Comparison of ENCODE assay signal across 22 cellular contexts in genomic region chr4:3198906-3199305, GRCh38. TPM values are rescaled to one million over a fixed set of nuclear protein-coding genes. Genes with fewer than 3 reads are reported as not detected.
DNase-seq lines count a peak whose midpoint lies in the region; ATAC-seq and TF ChIP-seq lines count a peak whose summit lies in the region.
"Had no signal": no experiment of that assay in that cellular context is flagged by ENCODE, and none has a peak within 500 bp of the region (broad histone marks: within the 10 kb centered on the region; RNA-seq: fewer than 3 reads in every experiment).

No MANE protein-coding gene starts in this region.

- TF ChIP-seq POLR2A in esophagus muscularis mucosa (IDR thresholded peaks at IDR 0.05; ENCODE audit: low read depth): no peak

- H3K23ac ChIP-seq in H9 (ENCODE audit: insufficient read length, low read depth, low read length): no peak overlapping the region

- H3K9ac ChIP-seq in H9 (ENCODE audit: extremely low read depth, insufficient read length, low read length): no peak overlapping the region
- H3K9ac ChIP-seq: GM23248, SK-N-SH had no signal

- WGBS in H9 (ENCODE audit: extremely low coverage, insufficient read length, low lambda C conversion rate): no CpG with 5 or more reads among the region's 12 CpGs
- 92% methylated on average over 9 of the region's 12 CpGs for WGBS in esophagus muscularis mucosa

- H3K36me3 Mint-ChIP-seq in H9 (ENCODE audit: insufficient read depth in 1 of 3, low read depth in 3 of 3): peaks cover 3 to 55% (median 16%) of the 10 kb centered on the region in 3 experiments; a peak in 6 of 7 replicates

- H3T11ph ChIP-seq in H9 (ENCODE audit: low read length): no peak overlapping the region

- no peak for TF ChIP-seq EP300 in esophagus muscularis mucosa (IDR thresholded peaks at IDR 0.05)

- H2AK5ac ChIP-seq in H9 (ENCODE audit: insufficient read length, low read length): no peak overlapping the region

- no peaks in the 10 kb centered on the region for H3K79me2 ChIP-seq in H9 (ENCODE audit: insufficient read depth, low read length)
- no peaks in the 10 kb centered on the region for H3K79me2 ChIP-seq in osteoblast (ENCODE audit: insufficient read depth, low read length)

- H3K4me3 ChIP-seq in esophagus muscularis mucosa (no peak overlapping the region), osteoblast (ENCODE audit: insufficient read depth, low read length) (no peak overlapping the region), upper lobe of right lung (no peak overlapping the region)
- H3K4me3 ChIP-seq: GM23248 had no signal

- no peak overlapping the region for H3K4ac ChIP-seq in H9 (ENCODE audit: low read depth, low read length)

- H2BK5ac ChIP-seq in H9 (ENCODE audit: insufficient read length, low read length): no peak overlapping the region

- H4K20me1 ChIP-seq in H9 (ENCODE audit: control insufficient read depth, insufficient read depth, insufficient read length): no peaks in the 10 kb centered on the region
- H4K20me1 ChIP-seq in osteoblast (ENCODE audit: insufficient read depth, low read length): peaks cover 8% of the 10 kb centered on the region

- H3K36me3 ChIP-seq in esophagus muscularis mucosa: peaks cover 0 to 61% (median 59%) of the 10 kb centered on the region in 4 donors
- peaks cover 40% of the 10 kb centered on the region for H3K36me3 ChIP-seq in osteoblast (ENCODE audit: insufficient read depth, low read length)
- H3K36me3 ChIP-seq in upper lobe of right lung: peaks cover 35% of the 10 kb centered on the region

- no peak overlapping the region for H3K56ac ChIP-seq in H9 (ENCODE audit: insufficient read length, low read depth, low read length)

- H3K27me3 Mint-ChIP-seq in H9 (ENCODE audit: low read depth): no peaks in the 10 kb centered on the region

- no peak overlapping the region for H3K4me3 Mint-ChIP-seq in H9

- H3K23me2 ChIP-seq in H9 (ENCODE audit: insufficient read length, low read depth, low read length, poor library complexity, severe bottlenecking): no peaks in the 10 kb centered on the region

- H3K4me2 ChIP-seq in H9 (ENCODE audit: insufficient read depth, insufficient read length, low read length) (no peak overlapping the region), osteoblast (ENCODE audit: insufficient read depth, low read length) (no peak overlapping the region)
- H3K4me2 ChIP-seq: SK-N-SH had no signal

- no peak overlapping the region for H2BK20ac ChIP-seq in H9 (ENCODE audit: low read depth, low read length, poor library complexity, severe bottlenecking)

- H4K8ac ChIP-seq in H9 (replicated peaks; ENCODE audit: insufficient read length, low read depth, low read length): no peak overlapping the region

- H2BK15ac ChIP-seq in H9 (ENCODE audit: low read depth, low read length): no peak overlapping the region

- TF ChIP-seq CTCF in H9 (conservative IDR thresholded peaks at IDR 0.05) (no peak), esophagus muscularis mucosa (IDR thresholded peaks at IDR 0.05) (no peak), osteoblast (IDR thresholded peaks at IDR 0.05; ENCODE audit: extremely low read depth, low read depth, low read length) (no peak), upper lobe of right lung (IDR thresholded peaks at IDR 0.05) (no peak)

- no peaks in the 10 kb centered on the region for H3K27me3 ChIP-seq in H9 (ENCODE audit: insufficient read depth, low read length)
- H3K27me3 ChIP-seq in esophagus muscularis mucosa: no peaks in the 10 kb centered on the region
- H3K27me3 ChIP-seq in osteoblast (ENCODE audit: insufficient read depth, low read length): no peaks in the 10 kb centered on the region
- H3K27me3 ChIP-seq in upper lobe of right lung: no peaks in the 10 kb centered on the region

- no peak overlapping the region for H2BK12ac ChIP-seq in H9 (ENCODE audit: insufficient read length, low read depth, low read length)

- no peak overlapping the region for H3K27ac Mint-ChIP-seq in H9

- H3K4me1 ChIP-seq in H9 (ENCODE audit: insufficient read depth, low read length): no peaks in the 10 kb centered on the region
- peaks cover 14 to 51% (median 35%) of the 10 kb centered on the region in 4 donors for H3K4me1 ChIP-seq in esophagus muscularis mucosa
- peaks cover 6% of the 10 kb centered on the region for H3K4me1 ChIP-seq in osteoblast (ENCODE audit: insufficient read depth, low read length)
- peaks cover 29% of the 10 kb centered on the region for H3K4me1 ChIP-seq in upper lobe of right lung

- H3K9me3 ChIP-seq in H9 (ENCODE audit: control insufficient read depth, low read depth, low read length): no peaks in the 10 kb centered on the region
- H3K9me3 ChIP-seq in esophagus muscularis mucosa: no peaks in the 10 kb centered on the region
- no peaks in the 10 kb centered on the region for H3K9me3 ChIP-seq in osteoblast (ENCODE audit: low read depth, low read length)
- H3K9me3 ChIP-seq in upper lobe of right lung: no peaks in the 10 kb centered on the region
- H3K9me3 ChIP-seq: SK-N-SH had no signal

- DNase-seq in H9 (no peak), esophagus muscularis mucosa (ENCODE audit: extremely low spot score) (no peak), osteoblast (ENCODE audit: insufficient read length, low spot score, missing footprints) (peak; percentile 19), upper lobe of right lung (no peak), dedifferentiated amniotic fluid mesenchymal stem cell (ENCODE audit: extremely low spot score) (no peak)
- DNase-seq: DMS153, DND-41, GM23248, H7, KBM-7, MV-4-11, NCI-H1105, NCI-H1436 treated with DMSO at 0.1 percent for 48 hours, NCI-H187 treated with DMSO at 0.1 percent for 48 hours, NCI-H2171 treated with DMSO at 0.1 percent for 48 hours, NCI-H345, NCI-H524, NCI-H774, PC-3, SK-N-SH had no signal

- intact Hi-C loops in esophagus muscularis mucosa (cut with DNase I) (no loop called here), upper lobe of right lung (cut with DNase I) (loop anchor here (10.0 kb wide), 1 partner anchor 236 kb away; no protein-coding TSS in a partner anchor)

- ATAC-seq in upper lobe of right lung: no peak
- no peak for ATAC-seq in GM21515 (IDR thresholded peaks at IDR 0.05; ENCODE audit: unreplicated experiment)
- no peak for ATAC-seq in HG02623 (IDR thresholded peaks at IDR 0.05; ENCODE audit: unreplicated experiment)
- ATAC-seq: PC-3 had no signal

- H3K18ac ChIP-seq in H9 (ENCODE audit: insufficient read length, low read depth, low read length): no peak overlapping the region

- H3K27ac ChIP-seq in H9 (ENCODE audit: insufficient read length, low read depth, low read length): no peak overlapping the region
- H3K27ac ChIP-seq in esophagus muscularis mucosa (replicated peaks in 1 of 4): peak overlapping the region; percentile 6 to 52 (median 30)
- no peak overlapping the region for H3K27ac ChIP-seq in osteoblast (ENCODE audit: low read depth, low read length)
- peak overlapping the region; percentile 30 for H3K27ac ChIP-seq in upper lobe of right lung
- H3K27ac ChIP-seq: GM23248 had no signal

- H4K91ac ChIP-seq in H9 (ENCODE audit: insufficient read length, low read depth, low read length): no peak overlapping the region

- H2BK120ac ChIP-seq in H9 (ENCODE audit: low read depth, low read length, poor library complexity, severe bottlenecking): no peak overlapping the region

- no peak overlapping the region for H2AFZ ChIP-seq in H9 (ENCODE audit: low read length)
- no peak overlapping the region for H2AFZ ChIP-seq in osteoblast (ENCODE audit: low read length)
- H2AFZ ChIP-seq: GM23248 had no signal

- peak overlapping the region; percentile 57; the same call in 1 of the 2 replicates for H3K14ac ChIP-seq in H9 (ENCODE audit: insufficient read depth, low read length)

- H3K79me1 ChIP-seq in H9 (ENCODE audit: insufficient read depth, low read depth, low read length, poor library complexity, severe bottlenecking): no peaks in the 10 kb centered on the region

- no peaks in the 10 kb centered on the region for H3K4me1 Mint-ChIP-seq in H9

- H4K5ac ChIP-seq in H9 (ENCODE audit: insufficient read length, low read depth, low read length): no peak overlapping the region

- H3K9me3 Mint-ChIP-seq in H9: no peaks in the 10 kb centered on the region

RNA-seq across cellular contexts. Expression of gene MSANTD1, which starts 50.1 kb away (rescaled TPM):
- 0.83 and 0.86 TPM in 2 replicates for total RNA-seq in H9 (2021)
- total RNA-seq in esophagus muscularis mucosa: under 1 TPM; 0.06 to 0.83 (median 0.40) TPM
- 0.59 and 0.72 TPM in 2 replicates for total RNA-seq in osteoblast
- 1.0 TPM for total RNA-seq in upper lobe of right lung
- total RNA-seq: GM23248 had no signal

Comparison
In these comparisons a context has a peak if more than half of its experiments do, and no peak if none do; other contexts are left out.
1. H3K27ac ChIP-seq: peak in esophagus muscularis mucosa (4 of 4) and upper lobe of right lung (single experiment); none in H9 (single experiment) and osteoblast (single experiment).